In genomic region chr4:97457253-97457652, GRCh38 we compare ENCODE assay signal across 24 cellular contexts.
DNase-seq lines count a peak whose midpoint lies in the region; ATAC-seq, FAIRE-seq and TF ChIP-seq lines count a peak whose summit lies in the region.
"Had no signal": no experiment of that assay in that cellular context is flagged by ENCODE, and none has a peak within 500 bp of the region (broad histone marks: within the 10 kb centered on the region; RNA-seq: fewer than 3 reads in every experiment).

No MANE protein-coding gene starts in this region.

- peaks cover 17% of the 10 kb centered on the region for H3K4me1 Mint-ChIP-seq in Calu3 (ENCODE audit: low read depth, unreplicated experiment)
- H3K4me1 Mint-ChIP-seq: brain, neural crest cell, T-helper 17 cell had no signal

- intact Hi-C loops in Calu3 (cut with micrococcal nuclease; ENCODE audit: unreplicated experiment): loop anchor here (5.0 kb wide), 1 partner anchor 35 kb away; no protein-coding TSS in a partner anchor
- intact Hi-C loops in PC-3 (cut with micrococcal nuclease): no loop called here

- H3K9me2 ChIP-seq in PC-3 (replicated peaks; ENCODE audit: low read length): no peaks in the 10 kb centered on the region

- H3K9me3 Mint-ChIP-seq in Calu3 (ENCODE audit: low read depth, unreplicated experiment): peaks cover 3% of the 10 kb centered on the region

- 15 to 36% (median 34%) methylated on average over 1 of the region's 1 CpG for WGBS in small intestine, 3 donors

- no peak overlapping the region for H3K4me2 ChIP-seq in PC-3 (ENCODE audit: low read length)
- H3K4me2 ChIP-seq: SK-N-SH had no signal

- no peaks in the 10 kb centered on the region for H3K4me1 ChIP-seq in PC-3 (ENCODE audit: insufficient read depth, low read length)
- H3K4me1 ChIP-seq in small intestine (ENCODE audit: control insufficient read depth in 2 of 2, insufficient read depth in 1 of 2, low read depth in 1 of 2, low read length in 1 of 2): no peaks in the 10 kb centered on the region
- H3K4me1 ChIP-seq: foreskin keratinocyte, lower lobe of right lung, transverse colon had no signal

- H3K4me3 ChIP-seq in PC-3 (ENCODE audit: low read length) (no peak overlapping the region), small intestine (ENCODE audit: low read depth in 1 of 2, low read length in 2 of 2) (no peak overlapping the region)
- H3K4me3 ChIP-seq: lower lobe of right lung, transverse colon had no signal

- H3K4me3 Mint-ChIP-seq in Calu3 (ENCODE audit: low read depth, unreplicated experiment): no peak overlapping the region
- H3K4me3 Mint-ChIP-seq: activated T-cell treated with anti-CD3 and anti-CD28 coated beads, Interleukin-2, amount 50 U/mL, for 24 hours; brain; CD8-positive, alpha-beta T cell; H9; neural crest cell; T-helper 17 cell had no signal

- no peak for FAIRE-seq in small intestine (lab: Jason Lieb, UNC)
- FAIRE-seq: GM12891 had no signal

- H3K27ac ChIP-seq in PC-3 (ENCODE audit: low read length) (no peak overlapping the region), small intestine (ENCODE audit: low read depth in 1 of 2, low read length in 1 of 2) (no peak overlapping the region)
- H3K27ac ChIP-seq: foreskin keratinocyte, lower lobe of right lung, transverse colon had no signal

- CTCF ChIA-PET in Calu3 (lab: Charles Lee) (interaction anchor here (1.3 kb wide), 1 partner anchor 264 kb away, joined by 4 read pairs; no protein-coding TSS in a partner anchor), PC-3 (lab: Charles Lee) (no interaction called here)

- H3K36me3 ChIP-seq in PC-3 (ENCODE audit: low read depth, low read length) (no peaks in the 10 kb centered on the region), small intestine (ENCODE audit: control insufficient read depth in 2 of 2, insufficient read depth in 2 of 2, low read length in 2 of 2) (no peaks in the 10 kb centered on the region)
- H3K36me3 ChIP-seq: lower lobe of right lung, transverse colon had no signal

- TF ChIP-seq CTCF in Calu3 (IDR thresholded peaks at IDR 0.05; ENCODE audit: unreplicated experiment): no peak
- TF ChIP-seq CTCF in PC-3 (conservative IDR thresholded peaks at IDR 0.05; ENCODE audit: low read depth, low read length): no peak

- H3K79me2 ChIP-seq in PC-3 (ENCODE audit: low read length): no peaks in the 10 kb centered on the region

- BruUV-seq in Calu3 (replicated peaks; lab: Mats Ljungman, UMichigan) (no TSS peak), PC-3 (replicated peaks; lab: Mats Ljungman, UMichigan) (no TSS peak)

- no peak overlapping the region for H3K9ac ChIP-seq in PC-3 (ENCODE audit: low read length)
- H3K9ac ChIP-seq: SK-N-SH had no signal

- H3K27me3 ChIP-seq in PC-3 (ENCODE audit: low read length): no peaks in the 10 kb centered on the region
- H3K27me3 ChIP-seq in small intestine (ENCODE audit: control insufficient read depth in 2 of 2, insufficient read depth in 2 of 2, low read length in 2 of 2): no peaks in the 10 kb centered on the region
- H3K27me3 ChIP-seq: foreskin keratinocyte, transverse colon had no signal

- ATAC-seq in PC-3: peak; percentile 22
- peak; percentile 96 for ATAC-seq in left lobe of liver
- no peak for ATAC-seq in GM18873 (IDR thresholded peaks at IDR 0.05; ENCODE audit: low FRiP score, unreplicated experiment)
- no peak for ATAC-seq in HG03139 (IDR thresholded peaks at IDR 0.05; ENCODE audit: unreplicated experiment)
- ATAC-seq: CD8-positive, alpha-beta T cell; foreskin keratinocyte; lower lobe of right lung; T-helper 17 cell had no signal

- H3K9me3 ChIP-seq in PC-3 (ENCODE audit: low read length): no peaks in the 10 kb centered on the region
- H3K9me3 ChIP-seq in small intestine (ENCODE audit: control insufficient read depth, low read depth): no peaks in the 10 kb centered on the region
- H3K9me3 ChIP-seq: SK-N-SH, transverse colon had no signal

- H2AFZ ChIP-seq in PC-3 (ENCODE audit: low read length): no peak overlapping the region

- DNase-seq in Calu3 (no peak), HuH-7 (ENCODE audit: low spot score) (peak; percentile 3), PC-3 (peak; percentile 2), left lobe of liver (ENCODE audit: low spot score) (no peak), small intestine (no peak)
- DNase-seq: activated CD4-positive, alpha-beta T cell treated with anti-CD3 and anti-CD28 coated beads for 4 hours; activated T-cell treated with anti-CD3 and anti-CD28 coated beads, Interleukin-2, amount 50 U/mL, for 24 hours; CD8-positive, alpha-beta T cell; effector CD4-positive, alpha-beta T cell; erythroblast; foreskin keratinocyte; H9; hippocampal formation; Kasumi-1; lower lobe of right lung; NCI-H1930; SK-N-SH; T-helper 17 cell; transverse colon had no signal

- H3K27ac Mint-ChIP-seq in Calu3 (ENCODE audit: unreplicated experiment): peak overlapping the region; percentile 64
- H3K27ac Mint-ChIP-seq: activated T-cell treated with anti-CD3 and anti-CD28 coated beads, Interleukin-2, amount 50 U/mL, for 24 hours; brain; CD8-positive, alpha-beta T cell; T-helper 17 cell had no signal

- H3F3A ChIP-seq in PC-3 (ENCODE audit: low read length, unreplicated experiment): no peaks in the 10 kb centered on the region

- no peaks in the 10 kb centered on the region for H4K20me1 ChIP-seq in PC-3 (ENCODE audit: low read length)

- no peaks in the 10 kb centered on the region for H3K27me3 Mint-ChIP-seq in Calu3 (ENCODE audit: unreplicated experiment)
- H3K27me3 Mint-ChIP-seq: activated T-cell treated with anti-CD3 and anti-CD28 coated beads, Interleukin-2, amount 50 U/mL, for 24 hours; brain; T-helper 17 cell had no signal

- POLR2A ChIA-PET in PC-3 (lab: Charles Lee; ENCODE audit: unreplicated experiment): no interaction called here

- H3K36me3 Mint-ChIP-seq in Calu3 (ENCODE audit: insufficient read depth, unreplicated experiment): no peaks in the 10 kb centered on the region
- H3K36me3 Mint-ChIP-seq: brain; CD8-positive, alpha-beta T cell had no signal

Comparison
In these comparisons a context has a peak if more than half of its experiments do, and no peak if none do; other contexts are left out.
1. DNase-seq: peak in HuH-7 (single experiment) and PC-3 (single experiment); none in Calu3 (single experiment), left lobe of liver (single experiment) and small intestine (single experiment).
2. ATAC-seq: peak in PC-3 (single experiment) and left lobe of liver (single experiment); none in GM18873 (single experiment) and HG03139 (single experiment).